In the genomic region with DNA sequence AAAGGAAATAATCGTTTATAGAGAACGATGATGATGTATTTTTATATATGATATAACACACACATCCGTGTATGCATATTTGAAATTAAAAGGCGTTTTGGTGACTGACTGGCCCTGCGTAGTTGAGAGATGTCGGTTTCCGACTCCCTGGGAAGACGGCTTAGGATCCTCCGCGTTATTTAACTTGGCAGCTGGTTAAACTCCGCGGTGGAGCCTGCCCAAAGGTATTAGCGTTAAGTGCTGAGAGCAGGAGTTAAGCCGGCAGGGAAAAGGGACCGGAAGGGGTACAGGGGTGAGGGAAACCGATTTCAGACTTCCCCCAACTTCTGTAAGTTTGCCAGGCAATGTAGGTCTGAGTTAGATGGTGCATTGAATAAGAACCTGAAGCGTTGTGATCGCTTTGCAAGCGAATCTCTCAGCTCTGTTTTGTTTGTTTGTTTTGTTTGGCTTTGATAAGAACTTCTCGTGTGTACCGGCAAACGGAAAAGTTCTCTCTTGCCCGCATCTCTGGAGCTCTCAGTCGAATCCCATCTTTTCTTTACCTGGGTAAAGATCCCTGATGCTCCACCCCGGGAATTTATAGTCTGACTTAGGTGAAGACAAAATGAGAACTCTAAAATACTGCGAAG, we compare ENCODE assay signal across 24 cellular contexts. TPM values are rescaled to one million over a fixed set of nuclear protein-coding genes. Genes with fewer than 3 reads are reported as not detected.
DNase-seq lines count a peak whose midpoint lies in the region; ATAC-seq and TF ChIP-seq lines count a peak whose summit lies in the region.
"Had no signal": no experiment of that assay in that cellular context is flagged by ENCODE, and none has a peak within 500 bp of the region (broad histone marks: within the 10 kb centered on the region; RNA-seq: fewer than 3 reads in every experiment).

No MANE protein-coding gene starts in this region.

- H3K27ac Mint-ChIP-seq in neural progenitor cell = no peak overlapping the region
- H3K27ac Mint-ChIP-seq: IgD-negative memory B cell had no signal

- no peaks in the 10 kb centered on the region for H3K79me2 ChIP-seq in neural progenitor cell (ENCODE audit: low read depth)
- H3K79me2 ChIP-seq: hepatocyte had no signal

- TF ChIP-seq CTCF in LNCaP clone FGC (IDR thresholded peaks at IDR 0.05; ENCODE audit: control insufficient read depth, extremely low read depth, insufficient read depth) (no peak), neural progenitor cell (IDR thresholded peaks at IDR 0.05) (no peak)

- H3K27me3 ChIP-seq in ectodermal cell (ENCODE audit: control insufficient read depth, insufficient read depth, low read length, poor library complexity, severe bottlenecking) = peaks cover 94% of the 10 kb centered on the region
- peaks cover 100% of the 10 kb centered on the region for H3K27me3 ChIP-seq in neural progenitor cell

- peak; percentile 0 for DNase-seq in NCI-H1105 treated with DMSO at 0.1 percent for 48 hours (lab: John Stamatoyannopoulos, UW)
- DNase-seq in NCI-H1105 (lab: John Stamatoyannopoulos, UW) = no peak
- peak; percentile 28 for DNase-seq in LNCaP clone FGC (ENCODE audit: low read depth)
- peak; percentile 87 for DNase-seq in neural progenitor cell (ENCODE audit: low spot score)
- no peak for DNase-seq in Kasumi-1 (lab: John Stamatoyannopoulos, UW)
- no peak for DNase-seq in NOMO-1 treated with dmso at 0.1 percent for 144 hours (lab: John Stamatoyannopoulos, UW; ENCODE audit: unreplicated experiment)
- DNase-seq: activated CD4-positive, alpha-beta T cell treated with anti-CD3 and anti-CD28 coated beads for 48 hours; adrenal gland; Caco-2; kidney; MG63; NCI-H187 treated with DMSO at 0.1 percent for 48 hours; NCI-H226; uterus had no signal

- H3K9me3 ChIP-seq in ectodermal cell (ENCODE audit: control insufficient read depth, low read length) (no peaks in the 10 kb centered on the region), neural progenitor cell (ENCODE audit: low read depth) (no peaks in the 10 kb centered on the region)
- H3K9me3 ChIP-seq: A549, adrenal gland, BE2C, Caco-2, MG63, right atrium auricular region, uterus had no signal

- H4K20me1 ChIP-seq in neural progenitor cell (ENCODE audit: low read depth) = peaks cover 71% of the 10 kb centered on the region

- peak overlapping the region; percentile 76 for H3K4me3 Mint-ChIP-seq in neural progenitor cell

- H3K36me3 ChIP-seq in ectodermal cell (ENCODE audit: control insufficient read depth, insufficient read depth, low read length) (no peaks in the 10 kb centered on the region), neural progenitor cell (no peaks in the 10 kb centered on the region)
- H3K36me3 ChIP-seq: adrenal gland, BE2C, MG63, right atrium auricular region, uterus had no signal

- H2AFZ ChIP-seq in neural progenitor cell (replicated peaks) = no peak overlapping the region
- H2AFZ ChIP-seq: hepatocyte had no signal

- H3K27ac ChIP-seq in ectodermal cell (ENCODE audit: insufficient read depth, low read depth, low read length, poor library complexity, severe bottlenecking) (no peak overlapping the region), neural progenitor cell (no peak overlapping the region)
- H3K27ac ChIP-seq: A549, adrenal gland, hepatocyte, right atrium auricular region, uterus had no signal

- peaks cover 60% of the 10 kb centered on the region for H3F3A ChIP-seq in neural progenitor cell (ENCODE audit: low read depth)

- WGBS in ectodermal cell, 2 experiments = 1 to 4% methylated on average over 24 to 26 of the region's 26 CpGs

- peaks cover 39% of the 10 kb centered on the region for H3K4me1 Mint-ChIP-seq in neural progenitor cell
- H3K4me1 Mint-ChIP-seq: IgD-negative memory B cell had no signal

- H3K4me1 ChIP-seq in ectodermal cell (ENCODE audit: control insufficient read depth, insufficient read depth, low read length) (peaks cover 27% of the 10 kb centered on the region), neural progenitor cell (peaks cover 48% of the 10 kb centered on the region)
- H3K4me1 ChIP-seq: A549, adrenal gland, BE2C, Caco-2 had no signal

- H3K4me3 ChIP-seq in LNCaP clone FGC (ENCODE audit: low read depth, low read length) = no peak overlapping the region
- H3K4me3 ChIP-seq in ectodermal cell (ENCODE audit: insufficient read depth, low read depth, low read length) = peak overlapping the region; percentile 26
- H3K4me3 ChIP-seq in neural progenitor cell = peak overlapping the region; percentile 35
- H3K4me3 ChIP-seq: A549, adrenal gland, hepatocyte, lung, MG63, right atrium auricular region, uterus had no signal

- ATAC-seq in HG03280 (IDR thresholded peaks at IDR 0.05; ENCODE audit: unreplicated experiment) = no peak
- ATAC-seq: A549 had no signal

- no peak overlapping the region for H3K9ac ChIP-seq in neural progenitor cell

- peaks cover 6% of the 10 kb centered on the region for H3K9me3 Mint-ChIP-seq in neural progenitor cell

- H3K36me3 Mint-ChIP-seq in neural progenitor cell = peaks cover 2% of the 10 kb centered on the region
- H3K36me3 Mint-ChIP-seq: IgD-negative memory B cell had no signal

- H3K27me3 Mint-ChIP-seq in neural progenitor cell (ENCODE audit: insufficient read depth, low read depth) = peaks cover 77% of the 10 kb centered on the region

- H3K4me2 ChIP-seq in neural progenitor cell = peak overlapping the region; percentile 70
- H3K4me2 ChIP-seq: A549 had no signal

RNA-seq across cellular contexts. Expression of gene FEZF2, which starts 6.0 kb away (rescaled TPM):
- 6.0 TPM for polyA plus RNA-seq in ectodermal cell (2013, experiment 1 of 4)
- polyA plus RNA-seq in ectodermal cell (2013, experiment 2 of 4) = 17.7 TPM
- 7.0 TPM for polyA plus RNA-seq in ectodermal cell (2013, experiment 3 of 4)
- polyA plus RNA-seq in ectodermal cell (2013, experiment 4 of 4) = 11.3 TPM
- 7.6 and 9.1 TPM in 2 replicates for total RNA-seq in neural progenitor cell (ENCODE audit: low replicate concordance)
- total RNA-seq: adrenal gland, Caco-2, fibroblast of villous mesenchyme, hepatocyte, kidney, lung, omental fat pad, right atrium auricular region, uterus had no signal
- polyA plus RNA-seq: A549, adrenal gland, hepatocyte, IgD-negative memory B cell, lung had no signal

Comparison
In these comparisons a context has a peak if more than half of its experiments do, and no peak if none do; other contexts are left out.
1. DNase-seq: peak in NCI-H1105 treated with DMSO at 0.1 percent for 48 hours (single experiment), LNCaP clone FGC (single experiment) and neural progenitor cell (single experiment); none in NCI-H1105 (single experiment), Kasumi-1 (0 of 2) and NOMO-1 treated with dmso at 0.1 percent for 144 hours (single experiment).